Comparison of ENCODE assay signal across 8 cellular contexts in the genomic region with DNA sequence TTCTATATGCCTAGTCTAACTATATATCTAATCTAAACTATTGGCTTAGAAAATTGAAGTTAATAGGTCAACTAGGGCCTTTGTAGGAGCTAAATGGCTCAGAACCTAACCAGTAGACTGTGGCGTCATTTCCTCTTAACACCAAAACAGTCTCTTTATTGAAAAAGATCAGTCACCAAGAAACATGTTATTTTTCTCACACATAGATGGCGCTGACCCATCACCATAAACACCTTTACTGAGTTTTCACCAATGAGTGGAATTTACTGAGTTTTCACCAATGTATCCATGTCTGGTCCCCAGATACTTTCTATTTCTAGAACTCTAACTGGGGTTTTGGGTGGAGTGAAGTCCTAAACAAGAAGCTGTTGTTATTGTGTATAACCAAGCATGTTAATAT.
DNase-seq lines count a peak whose midpoint lies in the region; ATAC-seq and TF ChIP-seq lines count a peak whose summit lies in the region.
"Had no signal": no experiment of that assay in that cellular context is flagged by ENCODE, and none has a peak within 500 bp of the region (broad histone marks: within the 10 kb centered on the region; RNA-seq: fewer than 3 reads in every experiment).

No MANE protein-coding gene starts in this region.

- H3K4me1 Mint-ChIP-seq in neural crest cell, result peaks cover 4% of the 10 kb centered on the region

- H3K27me3 Mint-ChIP-seq in neural crest cell (ENCODE audit: low read depth), result no peaks in the 10 kb centered on the region

- H3K4me3 ChIP-seq in GM06990 (replicated peaks; ENCODE audit: low read depth, low read length), result no peak overlapping the region
- no peak overlapping the region for H3K4me3 ChIP-seq in astrocyte of the spinal cord (ENCODE audit: low read depth, low read length)
- H3K4me3 ChIP-seq: thyroid gland had no signal

- H3K4me3 Mint-ChIP-seq in neural crest cell, result no peak overlapping the region

- H3K9me3 Mint-ChIP-seq in neural crest cell, result peaks cover 2% of the 10 kb centered on the region

- DNase-seq in GM06990 (ENCODE audit: extremely low read depth, insufficient read length), result no peak
- peak; percentile 48 to 62 for DNase-seq in Kasumi-1 (lab: John Stamatoyannopoulos, UW)
- DNase-seq in astrocyte of the spinal cord (ENCODE audit: low read depth, low spot score), result peak; percentile 63
- DNase-seq in neural crest cell (ENCODE audit: low read depth, low spot score), result no peak
- DNase-seq in activated naive CD4-positive, alpha-beta T cell treated with anti-CD3 and anti-CD28 coated beads, Interleukin-2, amount 50 U/mL, for 16 hours, result no peak
- DNase-seq: thyroid gland had no signal

- in situ Hi-C loops in astrocyte of the spinal cord (cut with HindIII; ENCODE audit: low sequenced_read_pairs), result no loop called here

- H3K27me3 ChIP-seq in GM06990 (replicated peaks; ENCODE audit: control insufficient read depth, insufficient read depth, low read length), result no peaks in the 10 kb centered on the region
- H3K27me3 ChIP-seq: thyroid gland had no signal

- TF ChIP-seq CTCF in GM06990 (IDR thresholded peaks at IDR 0.05; ENCODE audit: insufficient read depth, low read length, poor library complexity, severe bottlenecking) (peak; percentile 10), astrocyte of the spinal cord (IDR thresholded peaks at IDR 0.05; ENCODE audit: low read depth, low read length) (peak; percentile 39), neural crest cell (conservative IDR thresholded peaks at IDR 0.05) (peak; percentile 63)

- ATAC-seq in HG02678 (IDR thresholded peaks at IDR 0.05; ENCODE audit: unreplicated experiment) (no peak), GM21619 (IDR thresholded peaks at IDR 0.05; ENCODE audit: unreplicated experiment) (no peak)

- no peak overlapping the region for H3K27ac Mint-ChIP-seq in neural crest cell (ENCODE audit: unreplicated experiment)

- H3K36me3 ChIP-seq in GM06990 (ENCODE audit: control insufficient read depth, insufficient read depth, low read length), result no peaks in the 10 kb centered on the region
- H3K36me3 ChIP-seq: thyroid gland had no signal

- no peaks in the 10 kb centered on the region for H3K36me3 Mint-ChIP-seq in neural crest cell (ENCODE audit: low read depth)

Comparison
In these comparisons a context has a peak if more than half of its experiments do, and no peak if none do; other contexts are left out.
1. DNase-seq: peak in Kasumi-1 (2 of 2) and astrocyte of the spinal cord (single experiment); none in GM06990 (single experiment), neural crest cell (single experiment) and activated naive CD4-positive, alpha-beta T cell treated with anti-CD3 and anti-CD28 coated beads, Interleukin-2, amount 50 U/mL, for 16 hours (single experiment).
2. CTCF ChIP-seq: peak in every context shown above with its lines; median percentile 63 in neural crest cell; 39 in astrocyte of the spinal cord; 10 in GM06990.